ENCODE assay signal across 18 cellular contexts in the genomic region with DNA sequence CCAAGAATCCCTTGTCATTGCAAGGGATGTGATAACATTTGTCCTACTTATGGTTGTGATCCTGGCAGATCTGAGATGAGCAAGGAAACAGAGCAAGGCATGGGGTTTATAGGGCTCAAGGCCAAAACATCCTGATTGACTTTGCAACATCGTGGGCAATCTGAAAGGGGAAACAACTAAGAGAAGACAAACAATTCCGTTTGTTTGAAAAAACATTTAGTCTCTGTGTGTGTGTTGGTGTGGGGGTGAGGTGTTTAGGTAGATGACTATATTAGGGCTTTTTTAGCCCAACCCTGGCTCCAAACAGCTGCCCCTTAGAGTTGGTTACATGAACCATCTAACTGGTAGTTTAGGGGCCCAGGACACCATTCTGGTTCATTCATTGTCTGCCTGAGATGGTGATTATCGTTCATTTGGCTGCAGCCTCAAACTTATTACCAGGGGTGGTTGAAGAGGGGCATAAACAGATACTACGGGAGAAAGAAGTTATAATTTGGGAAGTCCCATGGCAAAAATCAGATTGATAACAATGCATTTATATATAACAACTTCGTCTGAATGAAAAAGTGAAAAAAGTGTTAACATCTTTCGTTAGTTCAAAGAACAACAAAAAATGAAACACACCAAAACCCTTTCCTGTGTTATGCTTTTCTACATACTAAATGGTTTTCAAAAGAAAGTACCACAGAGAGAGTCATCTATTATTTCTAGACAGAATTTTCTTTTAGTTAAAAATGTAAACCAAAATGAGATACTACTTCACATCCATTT. TPM values are rescaled to one million over a fixed set of nuclear protein-coding genes. Genes with fewer than 3 reads are reported as not detected.
A peak's percentile ranks its signal among the peaks of the same experiment; 100 is the strongest.
DNase-seq lines count a peak whose midpoint lies in the region; ATAC-seq and TF ChIP-seq lines count a peak whose summit lies in the region.
"Had no signal": no experiment of that assay in that cellular context is flagged by ENCODE, and none has a peak within 500 bp of the region (broad histone marks: within the 10 kb centered on the region; RNA-seq: fewer than 3 reads in every experiment).

No MANE protein-coding gene starts in this region.

- peak in 1 of 2 donors; percentile 40 for DNase-seq in activated T-cell treated with anti-CD3 and anti-CD28 coated beads, Interleukin-2, amount 50 U/mL, for 72 hours
- no peak for DNase-seq in activated T-cell treated with anti-CD3 and anti-CD28 coated beads, Interleukin-2, amount 50 U/mL, for 1 hour
- DNase-seq in WTC11 (ENCODE audit: low spot score) = no peak
- no peak for DNase-seq in effector memory CD4-positive, alpha-beta T cell
- DNase-seq in DMS153 (lab: John Stamatoyannopoulos, UW) = no peak
- DNase-seq in mucosa of descending colon = no peak
- DNase-seq in transverse colon = no peak
- DNase-seq: colonic mucosa; gastrocnemius medialis; GDM1; KBM-7; left ventricle myocardium superior; NCI-H1105; NCI-H2171 treated with DMSO at 0.1 percent for 48 hours; stimulated activated CD4-positive, alpha-beta T cell treated with anti-CD3 and anti-CD28 coated beads, Interleukin-12 subunit alpha, Interleukin-12 subunit beta, amount 100 ng/mL, for 4 hours had no signal

- no peaks in the 10 kb centered on the region for H3K36me3 Mint-ChIP-seq in activated T-cell treated with anti-CD3 and anti-CD28 coated beads, Interleukin-2, amount 50 U/mL, for 72 hours (ENCODE audit: insufficient read depth in 2 of 2)
- no peaks in the 10 kb centered on the region for H3K36me3 Mint-ChIP-seq in WTC11

- TF ChIP-seq EP300 in transverse colon (IDR thresholded peaks at IDR 0.05; ENCODE audit: low read depth) = no peak

- no peaks in the 10 kb centered on the region for H3K27me3 ChIP-seq in effector memory CD4-positive, alpha-beta T cell (replicated peaks; ENCODE audit: control insufficient read depth, insufficient read depth, low read length, poor library complexity, severe bottlenecking)
- H3K27me3 ChIP-seq in thymus (ENCODE audit: control insufficient read depth, insufficient read depth) (no peaks in the 10 kb centered on the region), transverse colon (no peaks in the 10 kb centered on the region)
- H3K27me3 ChIP-seq: colonic mucosa, gastrocnemius medialis had no signal

- ATAC-seq in activated T-cell treated with anti-CD3 and anti-CD28 coated beads, Interleukin-2, amount 50 U/mL, for 72 hours (replicated peaks in 1 of 2) = peak; percentile 10 to 14
- ATAC-seq in WTC11 (no peak), mucosa of descending colon (no peak)
- ATAC-seq: gastrocnemius medialis, left ventricle myocardium superior had no signal

- TF ChIP-seq POLR2A in transverse colon (IDR thresholded peaks at IDR 0.05) = no peak

- no peaks in the 10 kb centered on the region for H3K9me3 ChIP-seq in effector memory CD4-positive, alpha-beta T cell (ENCODE audit: control insufficient read depth, low read length)
- no peaks in the 10 kb centered on the region for H3K9me3 ChIP-seq in thymus (ENCODE audit: control insufficient read depth)
- H3K9me3 ChIP-seq in mucosa of descending colon = no peaks in the 10 kb centered on the region
- no peaks in the 10 kb centered on the region for H3K9me3 ChIP-seq in transverse colon
- H3K9me3 ChIP-seq: colonic mucosa, gastrocnemius medialis had no signal

- POLR2A ChIA-PET in WTC11 (lab: Charles Lee) = no interaction called here

- peak overlapping the region; percentile 85 to 97 for H3K4me3 Mint-ChIP-seq in activated T-cell treated with anti-CD3 and anti-CD28 coated beads, Interleukin-2, amount 50 U/mL, for 72 hours
- no peak overlapping the region for H3K4me3 Mint-ChIP-seq in WTC11

- H3K27ac Mint-ChIP-seq in activated T-cell treated with anti-CD3 and anti-CD28 coated beads, Interleukin-2, amount 50 U/mL, for 72 hours = peak overlapping the region; percentile 97
- peak overlapping the region; percentile 34; the same call in 1 of the 2 replicates for H3K27ac Mint-ChIP-seq in WTC11
- H3K27ac Mint-ChIP-seq: progenitor cell of endocrine pancreas had no signal

- H3K4me1 Mint-ChIP-seq in activated T-cell treated with anti-CD3 and anti-CD28 coated beads, Interleukin-2, amount 50 U/mL, for 72 hours (ENCODE audit: low read depth) = peaks cover 99% of the 10 kb centered on the region
- H3K4me1 Mint-ChIP-seq in WTC11 = peaks cover 23% of the 10 kb centered on the region

- H3K4me1 ChIP-seq in effector memory CD4-positive, alpha-beta T cell (ENCODE audit: control insufficient read depth, insufficient read depth, low read length, poor library complexity, severe bottlenecking) = peaks cover 84% of the 10 kb centered on the region
- H3K4me1 ChIP-seq in thymus (ENCODE audit: control insufficient read depth, insufficient read depth, low read length) = peaks cover 57% of the 10 kb centered on the region
- no peaks in the 10 kb centered on the region for H3K4me1 ChIP-seq in mucosa of descending colon (ENCODE audit: low read depth)
- H3K4me1 ChIP-seq in transverse colon = peaks cover 0 to 7% (median 3%) of the 10 kb centered on the region in 4 donors
- H3K4me1 ChIP-seq: colonic mucosa had no signal

- CTCF ChIA-PET in WTC11 (lab: Charles Lee) = no interaction called here

- H3K27ac ChIP-seq in effector memory CD4-positive, alpha-beta T cell (ENCODE audit: insufficient read depth, low read length, poor library complexity, severe bottlenecking) = peak overlapping the region; percentile 90
- peak overlapping the region; percentile 93 for H3K27ac ChIP-seq in thymus (ENCODE audit: low read depth)
- peak overlapping the region in 2 of 4 donors; percentile 15 to 50 for H3K27ac ChIP-seq in transverse colon
- H3K27ac ChIP-seq: colonic mucosa, gastrocnemius medialis had no signal

- H3K36me3 ChIP-seq in effector memory CD4-positive, alpha-beta T cell (ENCODE audit: control insufficient read depth, insufficient read depth, low read length) = no peaks in the 10 kb centered on the region
- H3K36me3 ChIP-seq in thymus (ENCODE audit: control insufficient read depth, insufficient read depth) = no peaks in the 10 kb centered on the region
- H3K36me3 ChIP-seq in mucosa of descending colon (ENCODE audit: low read depth) = no peaks in the 10 kb centered on the region
- H3K36me3 ChIP-seq in transverse colon = no peaks in the 10 kb centered on the region
- H3K36me3 ChIP-seq: colonic mucosa, gastrocnemius medialis had no signal

- H3K4me3 ChIP-seq in effector memory CD4-positive, alpha-beta T cell (ENCODE audit: insufficient read depth, low read depth, low read length, poor library complexity, severe bottlenecking) = peak overlapping the region; percentile 33
- H3K4me3 ChIP-seq in thymus (ENCODE audit: low read length) (no peak overlapping the region), mucosa of descending colon (no peak overlapping the region), transverse colon (no peak overlapping the region)
- H3K4me3 ChIP-seq: colonic mucosa, gastrocnemius medialis had no signal

- in situ Hi-C loops in transverse colon (cut with MboI; ENCODE audit: low pct_ligation_motif_present in 1 of 4, low pct_unique_long_range_greater_than_20kb in 1 of 4, low sequenced_read_pairs in 3 of 4) = loop anchor here in 2 of 4 donors (10.0 kb wide), 3 partner anchors 71 to 351 kb away; no protein-coding TSS in a partner anchor

- H3K27me3 Mint-ChIP-seq in activated T-cell treated with anti-CD3 and anti-CD28 coated beads, Interleukin-2, amount 50 U/mL, for 72 hours (ENCODE audit: low read depth) = no peaks in the 10 kb centered on the region
- H3K27me3 Mint-ChIP-seq in WTC11 (ENCODE audit: low read depth) = no peaks in the 10 kb centered on the region
- H3K27me3 Mint-ChIP-seq: progenitor cell of endocrine pancreas had no signal

- no peak for TF ChIP-seq CTCF in WTC11 (IDR thresholded peaks at IDR 0.05)
- TF ChIP-seq CTCF in mucosa of descending colon (IDR thresholded peaks at IDR 0.05) = no peak
- no peak for TF ChIP-seq CTCF in transverse colon (IDR thresholded peaks at IDR 0.05)

- intact Hi-C loops in mucosa of descending colon (cut with DNase I, micrococcal nuclease) = no loop called here
- intact Hi-C loops in transverse colon (cut with DNase I; ENCODE audit: low total_unique reads) = loop anchor here (10.0 kb wide), 2 partner anchors 71 to 331 kb away; no protein-coding TSS in a partner anchor

- WGBS in thymus = 48% methylated on average over 6 of the region's 6 CpGs
- 73 to 85% methylated on average over 6 of the region's 6 CpGs for WGBS in transverse colon (ENCODE audit: low coverage in 1 of 2), 2 donors

- no peaks in the 10 kb centered on the region for H3K9me3 Mint-ChIP-seq in activated T-cell treated with anti-CD3 and anti-CD28 coated beads, Interleukin-2, amount 50 U/mL, for 72 hours
- no peaks in the 10 kb centered on the region for H3K9me3 Mint-ChIP-seq in WTC11

TF ChIP-seq in WTC11, 78 proteins besides CTCF, POLR2A, EP300 and RAD21 (continues in another document):
- TF ChIP-seq RORB (CRISPR knock-in tag; IDR thresholded peaks at IDR 0.05) = no peak
- no peak for TF ChIP-seq FOXJ3 (CRISPR knock-in tag; IDR thresholded peaks at IDR 0.05; ENCODE audit: borderline replicate concordance)
- TF ChIP-seq HMGA2 (CRISPR knock-in tag; IDR thresholded peaks at IDR 0.05) = no peak
- no peak for TF ChIP-seq JAZF1 (CRISPR knock-in tag; IDR thresholded peaks at IDR 0.05)
- TF ChIP-seq NFATC4 (CRISPR knock-in tag; IDR thresholded peaks at IDR 0.05) = no peak

RNA-seq across cellular contexts. Expression of gene FYB1, which starts 5.7 kb away (rescaled TPM):
- 100 to 1,000 TPM; 127 to 131 TPM for total RNA-seq in activated T-cell treated with anti-CD3 and anti-CD28 coated beads, Interleukin-2, amount 50 U/mL, for 72 hours
- total RNA-seq in WTC11 (2021) (0.27 to 0.71 TPM (median 0.52 TPM) in 3 replicates), mucosa of descending colon (10 to 100 TPM; 11.5 to 19.4 (median 13.1) TPM), transverse colon (10 to 100 TPM in 2 of 4 donors, 1 to 10 TPM in 2; 6.4 to 38.5 (median 17.5) TPM)
- 52.9 TPM for polyA plus RNA-seq in thymus
- total RNA-seq: epithelial cell of proximal tubule, progenitor cell of endocrine pancreas had no signal

Comparison
In these comparisons a context has a peak if more than half of its experiments do, and no peak if none do; other contexts are left out.
1. ATAC-seq: peak in activated T-cell treated with anti-CD3 and anti-CD28 coated beads, Interleukin-2, amount 50 U/mL, for 72 hours (2 of 2); none in WTC11 (single experiment) and mucosa of descending colon (single experiment).